ENCODE assay signal across 1 cellular context in the genomic region with DNA sequence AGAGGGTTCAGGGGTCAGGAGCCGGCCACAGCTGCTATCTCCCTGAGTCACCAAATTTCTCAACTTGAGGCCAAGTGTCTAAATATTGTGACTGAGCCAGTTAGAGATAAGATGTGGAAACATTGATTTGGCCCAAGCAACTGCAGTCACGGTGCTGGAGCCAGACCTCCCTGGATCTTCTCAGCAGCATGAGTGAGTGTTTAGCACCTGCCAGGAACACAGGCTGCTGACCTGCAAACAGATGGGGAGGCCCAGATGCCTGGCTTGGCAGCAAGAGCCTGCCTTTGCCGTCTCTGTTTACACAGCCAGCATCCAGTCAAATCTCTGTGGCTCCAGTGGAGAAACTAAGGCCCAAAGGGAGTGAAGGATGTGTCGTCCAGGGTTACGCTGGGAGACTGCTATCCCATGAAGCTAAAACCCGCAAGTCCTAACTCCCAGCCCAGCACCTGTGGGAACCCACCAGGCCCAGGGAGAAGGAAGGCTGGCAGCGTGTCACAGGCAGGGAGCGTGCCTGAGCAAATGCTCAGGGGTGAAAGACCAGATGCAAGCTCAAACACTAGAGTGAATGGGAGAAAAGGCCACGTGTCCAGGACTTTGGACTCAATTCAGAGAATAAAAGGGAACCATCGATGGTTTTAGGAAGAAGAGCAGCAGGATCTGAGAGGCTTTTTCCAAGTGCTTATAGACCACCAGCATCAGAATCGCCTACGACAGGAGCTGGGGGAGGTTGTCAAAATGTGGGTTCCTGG.
TF ChIP-seq lines count a peak whose summit lies in the region.

No MANE protein-coding gene starts in this region.

TF ChIP-seq in HepG2, 621 proteins besides CTCF, POLR2A, EP300 and RAD21 (continued from another document and continues in another):
- TF ChIP-seq KLF15 (CRISPR knock-in tag; IDR thresholded peaks at IDR 0.05; ENCODE audit: borderline replicate concordance), result 0 out of 2 replicates have a peak, but pooled peaks have one; percentile 32
- TF ChIP-seq, protein P1, sequence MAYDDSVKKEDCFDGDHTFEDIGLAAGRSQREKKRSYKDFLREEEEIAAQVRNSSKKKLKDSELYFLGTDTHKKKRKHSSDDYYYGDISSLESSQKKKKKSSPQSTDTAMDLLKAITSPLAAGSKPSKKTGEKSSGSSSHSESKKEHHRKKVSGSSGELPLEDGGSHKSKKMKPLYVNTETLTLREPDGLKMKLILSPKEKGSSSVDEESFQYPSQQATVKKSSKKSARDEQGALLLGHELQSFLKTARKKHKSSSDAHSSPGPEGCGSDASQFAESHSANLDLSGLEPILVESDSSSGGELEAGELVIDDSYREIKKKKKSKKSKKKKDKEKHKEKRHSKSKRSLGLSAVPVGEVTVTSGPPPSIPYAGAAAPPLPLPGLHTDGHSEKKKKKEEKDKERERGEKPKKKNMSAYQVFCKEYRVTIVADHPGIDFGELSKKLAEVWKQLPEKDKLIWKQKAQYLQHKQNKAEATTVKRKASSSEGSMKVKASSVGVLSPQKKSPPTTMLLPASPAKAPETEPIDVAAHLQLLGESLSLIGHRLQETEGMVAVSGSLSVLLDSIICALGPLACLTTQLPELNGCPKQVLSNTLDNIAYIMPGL (CRISPR knock-in tag; IDR thresholded peaks at IDR 0.05; ENCODE audit: borderline replicate concordance in 1 of 2, low read depth in 1 of 2), result peak; percentile 91 to 92
- TF ChIP-seq RFX5 (IDR thresholded peaks at IDR 0.05; ENCODE audit: low read depth, low read length), result peak; percentile 50; the same call in 1 of the 2 replicates
- peak; percentile 95; the same call in 1 of the 2 replicates for TF ChIP-seq ZNF33B (CRISPR knock-in tag; IDR thresholded peaks at IDR 0.05)
- TF ChIP-seq, protein P2, sequence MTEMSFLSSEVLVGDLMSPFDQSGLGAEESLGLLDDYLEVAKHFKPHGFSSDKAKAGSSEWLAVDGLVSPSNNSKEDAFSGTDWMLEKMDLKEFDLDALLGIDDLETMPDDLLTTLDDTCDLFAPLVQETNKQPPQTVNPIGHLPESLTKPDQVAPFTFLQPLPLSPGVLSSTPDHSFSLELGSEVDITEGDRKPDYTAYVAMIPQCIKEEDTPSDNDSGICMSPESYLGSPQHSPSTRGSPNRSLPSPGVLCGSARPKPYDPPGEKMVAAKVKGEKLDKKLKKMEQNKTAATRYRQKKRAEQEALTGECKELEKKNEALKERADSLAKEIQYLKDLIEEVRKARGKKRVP (CRISPR knock-in tag; IDR thresholded peaks at IDR 0.05), result 0 out of 4 replicates have a peak, but pooled peaks of 1 of the 2 experiments have one; percentile 16
- peak; percentile 86 for TF ChIP-seq SOX5 (CRISPR knock-in tag; IDR thresholded peaks at IDR 0.05; ENCODE audit: borderline replicate concordance)
- TF ChIP-seq, protein P3, sequence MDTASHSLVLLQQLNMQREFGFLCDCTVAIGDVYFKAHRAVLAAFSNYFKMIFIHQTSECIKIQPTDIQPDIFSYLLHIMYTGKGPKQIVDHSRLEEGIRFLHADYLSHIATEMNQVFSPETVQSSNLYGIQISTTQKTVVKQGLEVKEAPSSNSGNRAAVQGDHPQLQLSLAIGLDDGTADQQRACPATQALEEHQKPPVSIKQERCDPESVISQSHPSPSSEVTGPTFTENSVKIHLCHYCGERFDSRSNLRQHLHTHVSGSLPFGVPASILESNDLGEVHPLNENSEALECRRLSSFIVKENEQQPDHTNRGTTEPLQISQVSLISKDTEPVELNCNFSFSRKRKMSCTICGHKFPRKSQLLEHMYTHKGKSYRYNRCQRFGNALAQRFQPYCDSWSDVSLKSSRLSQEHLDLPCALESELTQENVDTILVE (CRISPR knock-in tag; IDR thresholded peaks at IDR 0.05), result peak; percentile 54; the same call in 1 of the 2 replicates
- TF ChIP-seq RBFOX2 (IDR thresholded peaks at IDR 0.05; ENCODE audit: low read depth, low read length), result peak; percentile 59
- TF ChIP-seq, protein P4, sequence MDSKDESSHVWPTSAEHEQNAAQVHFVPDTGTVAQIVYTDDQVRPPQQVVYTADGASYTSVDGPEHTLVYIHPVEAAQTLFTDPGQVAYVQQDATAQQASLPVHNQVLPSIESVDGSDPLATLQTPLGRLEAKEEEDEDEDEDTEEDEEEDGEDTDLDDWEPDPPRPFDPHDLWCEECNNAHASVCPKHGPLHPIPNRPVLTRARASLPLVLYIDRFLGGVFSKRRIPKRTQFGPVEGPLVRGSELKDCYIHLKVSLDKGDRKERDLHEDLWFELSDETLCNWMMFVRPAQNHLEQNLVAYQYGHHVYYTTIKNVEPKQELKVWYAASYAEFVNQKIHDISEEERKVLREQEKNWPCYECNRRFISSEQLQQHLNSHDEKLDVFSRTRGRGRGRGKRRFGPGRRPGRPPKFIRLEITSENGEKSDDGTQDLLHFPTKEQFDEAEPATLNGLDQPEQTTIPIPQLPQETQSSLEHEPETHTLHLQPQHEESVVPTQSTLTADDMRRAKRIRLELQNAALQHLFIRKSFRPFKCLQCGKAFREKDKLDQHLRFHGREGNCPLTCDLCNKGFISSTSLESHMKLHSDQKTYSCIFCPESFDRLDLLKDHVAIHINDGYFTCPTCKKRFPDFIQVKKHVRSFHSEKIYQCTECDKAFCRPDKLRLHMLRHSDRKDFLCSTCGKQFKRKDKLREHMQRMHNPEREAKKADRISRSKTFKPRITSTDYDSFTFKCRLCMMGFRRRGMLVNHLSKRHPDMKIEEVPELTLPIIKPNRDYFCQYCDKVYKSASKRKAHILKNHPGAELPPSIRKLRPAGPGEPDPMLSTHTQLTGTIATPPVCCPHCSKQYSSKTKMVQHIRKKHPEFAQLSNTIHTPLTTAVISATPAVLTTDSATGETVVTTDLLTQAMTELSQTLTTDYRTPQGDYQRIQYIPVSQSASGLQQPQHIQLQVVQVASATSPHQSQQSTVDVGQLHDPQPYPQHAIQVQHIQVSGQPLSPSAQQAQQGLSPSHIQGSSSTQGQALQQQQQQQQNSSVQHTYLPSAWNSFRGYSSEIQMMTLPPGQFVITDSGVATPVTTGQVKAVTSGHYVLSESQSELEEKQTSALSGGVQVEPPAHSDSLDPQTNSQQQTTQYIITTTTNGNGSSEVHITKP (CRISPR knock-in tag; IDR thresholded peaks at IDR 0.05; ENCODE audit: low read depth), result peak; percentile 90; the same call in 1 of the 2 replicates
- TF ChIP-seq SETDB1 (CRISPR knock-in tag; IDR thresholded peaks at IDR 0.05; ENCODE audit: borderline replicate concordance), result no peak
- TF ChIP-seq ZNF670 (CRISPR knock-in tag; IDR thresholded peaks at IDR 0.05; ENCODE audit: borderline replicate concordance), result peak; percentile 98
- TF ChIP-seq, protein P5, sequence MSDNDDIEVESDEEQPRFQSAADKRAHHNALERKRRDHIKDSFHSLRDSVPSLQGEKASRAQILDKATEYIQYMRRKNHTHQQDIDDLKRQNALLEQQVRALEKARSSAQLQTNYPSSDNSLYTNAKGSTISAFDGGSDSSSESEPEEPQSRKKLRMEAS (IDR thresholded peaks at IDR 0.05), result peak; percentile 98
- TF ChIP-seq, protein P6, sequence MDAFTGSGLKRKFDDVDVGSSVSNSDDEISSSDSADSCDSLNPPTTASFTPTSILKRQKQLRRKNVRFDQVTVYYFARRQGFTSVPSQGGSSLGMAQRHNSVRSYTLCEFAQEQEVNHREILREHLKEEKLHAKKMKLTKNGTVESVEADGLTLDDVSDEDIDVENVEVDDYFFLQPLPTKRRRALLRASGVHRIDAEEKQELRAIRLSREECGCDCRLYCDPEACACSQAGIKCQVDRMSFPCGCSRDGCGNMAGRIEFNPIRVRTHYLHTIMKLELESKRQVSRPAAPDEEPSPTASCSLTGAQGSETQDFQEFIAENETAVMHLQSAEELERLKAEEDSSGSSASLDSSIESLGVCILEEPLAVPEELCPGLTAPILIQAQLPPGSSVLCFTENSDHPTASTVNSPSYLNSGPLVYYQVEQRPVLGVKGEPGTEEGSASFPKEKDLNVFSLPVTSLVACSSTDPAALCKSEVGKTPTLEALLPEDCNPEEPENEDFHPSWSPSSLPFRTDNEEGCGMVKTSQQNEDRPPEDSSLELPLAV (CRISPR knock-in tag; conservative IDR thresholded peaks at IDR 0.05; ENCODE audit: low read depth), result no peak
- TF ChIP-seq TCF7 (IDR thresholded peaks at IDR 0.05; ENCODE audit: low read depth), result peak; percentile 26
- TF ChIP-seq ZNF556 (CRISPR knock-in tag; IDR thresholded peaks at IDR 0.05; ENCODE audit: borderline replicate concordance), result peak; percentile 97
- peak; percentile 70; the same call in 1 of the 2 replicates for TF ChIP-seq ZNF660 (CRISPR knock-in tag; IDR thresholded peaks at IDR 0.05; ENCODE audit: borderline replicate concordance, low read depth)
- peak; percentile 84 for TF ChIP-seq ZNF329 (CRISPR knock-in tag; IDR thresholded peaks at IDR 0.05; ENCODE audit: low read depth)
- peak; percentile 45 for TF ChIP-seq KMT2B (CRISPR knock-in tag; IDR thresholded peaks at IDR 0.05)
- peak; percentile 68 for TF ChIP-seq CREM (IDR thresholded peaks at IDR 0.05)
- no peak for TF ChIP-seq CREM (CRISPR knock-in tag; IDR thresholded peaks at IDR 0.05)
- TF ChIP-seq FOXM1 (CRISPR knock-in tag; IDR thresholded peaks at IDR 0.05), result no peak
- peak; percentile 98 for TF ChIP-seq SALL1 (CRISPR knock-in tag; IDR thresholded peaks at IDR 0.05)
- peak; percentile 74 for TF ChIP-seq CCAR2 (optimal IDR thresholded peaks at IDR 0.05; ENCODE audit: low read depth, low read length)
- TF ChIP-seq, protein P7, sequence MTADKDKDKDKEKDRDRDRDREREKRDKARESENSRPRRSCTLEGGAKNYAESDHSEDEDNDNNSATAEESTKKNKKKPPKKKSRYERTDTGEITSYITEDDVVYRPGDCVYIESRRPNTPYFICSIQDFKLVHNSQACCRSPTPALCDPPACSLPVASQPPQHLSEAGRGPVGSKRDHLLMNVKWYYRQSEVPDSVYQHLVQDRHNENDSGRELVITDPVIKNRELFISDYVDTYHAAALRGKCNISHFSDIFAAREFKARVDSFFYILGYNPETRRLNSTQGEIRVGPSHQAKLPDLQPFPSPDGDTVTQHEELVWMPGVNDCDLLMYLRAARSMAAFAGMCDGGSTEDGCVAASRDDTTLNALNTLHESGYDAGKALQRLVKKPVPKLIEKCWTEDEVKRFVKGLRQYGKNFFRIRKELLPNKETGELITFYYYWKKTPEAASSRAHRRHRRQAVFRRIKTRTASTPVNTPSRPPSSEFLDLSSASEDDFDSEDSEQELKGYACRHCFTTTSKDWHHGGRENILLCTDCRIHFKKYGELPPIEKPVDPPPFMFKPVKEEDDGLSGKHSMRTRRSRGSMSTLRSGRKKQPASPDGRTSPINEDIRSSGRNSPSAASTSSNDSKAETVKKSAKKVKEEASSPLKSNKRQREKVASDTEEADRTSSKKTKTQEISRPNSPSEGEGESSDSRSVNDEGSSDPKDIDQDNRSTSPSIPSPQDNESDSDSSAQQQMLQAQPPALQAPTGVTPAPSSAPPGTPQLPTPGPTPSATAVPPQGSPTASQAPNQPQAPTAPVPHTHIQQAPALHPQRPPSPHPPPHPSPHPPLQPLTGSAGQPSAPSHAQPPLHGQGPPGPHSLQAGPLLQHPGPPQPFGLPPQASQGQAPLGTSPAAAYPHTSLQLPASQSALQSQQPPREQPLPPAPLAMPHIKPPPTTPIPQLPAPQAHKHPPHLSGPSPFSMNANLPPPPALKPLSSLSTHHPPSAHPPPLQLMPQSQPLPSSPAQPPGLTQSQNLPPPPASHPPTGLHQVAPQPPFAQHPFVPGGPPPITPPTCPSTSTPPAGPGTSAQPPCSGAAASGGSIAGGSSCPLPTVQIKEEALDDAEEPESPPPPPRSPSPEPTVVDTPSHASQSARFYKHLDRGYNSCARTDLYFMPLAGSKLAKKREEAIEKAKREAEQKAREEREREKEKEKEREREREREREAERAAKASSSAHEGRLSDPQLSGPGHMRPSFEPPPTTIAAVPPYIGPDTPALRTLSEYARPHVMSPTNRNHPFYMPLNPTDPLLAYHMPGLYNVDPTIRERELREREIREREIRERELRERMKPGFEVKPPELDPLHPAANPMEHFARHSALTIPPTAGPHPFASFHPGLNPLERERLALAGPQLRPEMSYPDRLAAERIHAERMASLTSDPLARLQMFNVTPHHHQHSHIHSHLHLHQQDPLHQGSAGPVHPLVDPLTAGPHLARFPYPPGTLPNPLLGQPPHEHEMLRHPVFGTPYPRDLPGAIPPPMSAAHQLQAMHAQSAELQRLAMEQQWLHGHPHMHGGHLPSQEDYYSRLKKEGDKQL (CRISPR knock-in tag; IDR thresholded peaks at IDR 0.05; ENCODE audit: low read depth), result peak; percentile 71
- TF ChIP-seq ZNF713 (CRISPR knock-in tag; IDR thresholded peaks at IDR 0.05), result peak; percentile 95; the same call in 1 of the 2 replicates
- peak; percentile 75; the same call in 1 of the 2 replicates for TF ChIP-seq ZNF317 (CRISPR knock-in tag; IDR thresholded peaks at IDR 0.05)
- TF ChIP-seq ZFP1 (CRISPR knock-in tag; IDR thresholded peaks at IDR 0.05), result peak; percentile 92
- TF ChIP-seq MED8 (CRISPR knock-in tag; IDR thresholded peaks at IDR 0.05; ENCODE audit: insufficient replicate concordance), result no peak
- TF ChIP-seq FOXP1 (IDR thresholded peaks at IDR 0.05), result no peak
- TF ChIP-seq FOXP1 (CRISPR knock-in tag; IDR thresholded peaks at IDR 0.05), result peak; percentile 78
- peak; percentile 93 for TF ChIP-seq RXRA (CRISPR knock-in tag; IDR thresholded peaks at IDR 0.05)
- TF ChIP-seq, protein P8, sequence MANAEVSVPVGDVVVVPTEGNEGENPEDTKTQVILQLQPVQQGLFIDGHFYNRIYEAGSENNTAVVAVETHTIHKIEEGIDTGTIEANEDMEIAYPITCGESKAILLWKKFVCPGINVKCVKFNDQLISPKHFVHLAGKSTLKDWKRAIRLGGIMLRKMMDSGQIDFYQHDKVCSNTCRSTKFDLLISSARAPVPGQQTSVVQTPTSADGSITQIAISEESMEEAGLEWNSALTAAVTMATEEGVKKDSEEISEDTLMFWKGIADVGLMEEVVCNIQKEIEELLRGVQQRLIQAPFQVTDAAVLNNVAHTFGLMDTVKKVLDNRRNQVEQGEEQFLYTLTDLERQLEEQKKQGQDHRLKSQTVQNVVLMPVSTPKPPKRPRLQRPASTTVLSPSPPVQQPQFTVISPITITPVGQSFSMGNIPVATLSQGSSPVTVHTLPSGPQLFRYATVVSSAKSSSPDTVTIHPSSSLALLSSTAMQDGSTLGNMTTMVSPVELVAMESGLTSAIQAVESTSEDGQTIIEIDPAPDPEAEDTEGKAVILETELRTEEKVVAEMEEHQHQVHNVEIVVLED (CRISPR knock-in tag; IDR thresholded peaks at IDR 0.05; ENCODE audit: borderline replicate concordance), result peak; percentile 69; the same call in 1 of the 2 replicates
- TF ChIP-seq PHB2 (IDR thresholded peaks at IDR 0.05; ENCODE audit: partially characterized antibody), result no peak
- TF ChIP-seq ZEB1 (IDR thresholded peaks at IDR 0.05; ENCODE audit: insufficient replicate concordance, low read depth), result peak; percentile 91
- TF ChIP-seq, protein P9, sequence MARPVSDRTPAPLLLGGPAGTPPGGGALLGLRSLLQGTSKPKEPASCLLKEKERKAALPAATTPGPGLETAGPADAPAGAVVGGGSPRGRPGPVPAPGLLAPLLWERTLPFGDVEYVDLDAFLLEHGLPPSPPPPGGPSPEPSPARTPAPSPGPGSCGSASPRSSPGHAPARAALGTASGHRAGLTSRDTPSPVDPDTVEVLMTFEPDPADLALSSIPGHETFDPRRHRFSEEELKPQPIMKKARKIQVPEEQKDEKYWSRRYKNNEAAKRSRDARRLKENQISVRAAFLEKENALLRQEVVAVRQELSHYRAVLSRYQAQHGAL (CRISPR knock-in tag; IDR thresholded peaks at IDR 0.05; ENCODE audit: not compliant biosample characterization), result peak; percentile 81
- TF ChIP-seq, protein P10, sequence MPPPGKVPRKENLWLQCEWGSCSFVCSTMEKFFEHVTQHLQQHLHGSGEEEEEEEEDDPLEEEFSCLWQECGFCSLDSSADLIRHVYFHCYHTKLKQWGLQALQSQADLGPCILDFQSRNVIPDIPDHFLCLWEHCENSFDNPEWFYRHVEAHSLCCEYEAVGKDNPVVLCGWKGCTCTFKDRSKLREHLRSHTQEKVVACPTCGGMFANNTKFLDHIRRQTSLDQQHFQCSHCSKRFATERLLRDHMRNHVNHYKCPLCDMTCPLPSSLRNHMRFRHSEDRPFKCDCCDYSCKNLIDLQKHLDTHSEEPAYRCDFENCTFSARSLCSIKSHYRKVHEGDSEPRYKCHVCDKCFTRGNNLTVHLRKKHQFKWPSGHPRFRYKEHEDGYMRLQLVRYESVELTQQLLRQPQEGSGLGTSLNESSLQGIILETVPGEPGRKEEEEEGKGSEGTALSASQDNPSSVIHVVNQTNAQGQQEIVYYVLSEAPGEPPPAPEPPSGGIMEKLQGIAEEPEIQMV (CRISPR knock-in tag; IDR thresholded peaks at IDR 0.05; ENCODE audit: low read depth), result peak; percentile 37; the same call in 1 of the 2 replicates
